ENCODE assay signal across 8 cellular contexts in genomic region chr5:78467744-78468357, GRCh38.
DNase-seq lines count a peak whose midpoint lies in the region; ATAC-seq and TF ChIP-seq lines count a peak whose summit lies in the region.

No MANE protein-coding gene starts in this region.

- no peak overlapping the region for H3K4me3 ChIP-seq in Loucy (ENCODE audit: low read length, poor library complexity, severe bottlenecking)
- no peak overlapping the region for H3K4me3 ChIP-seq in ascending aorta
- H3K4me3 ChIP-seq in thoracic aorta, result no peak overlapping the region

- no peak overlapping the region for H2AFZ ChIP-seq in Loucy (ENCODE audit: low read length)

- ATAC-seq in thoracic aorta (ENCODE audit: insufficient number of reproducible peaks, low FRiP score, low read depth), result peak; percentile 50
- no peak for ATAC-seq in HG03139 (IDR thresholded peaks at IDR 0.05; ENCODE audit: unreplicated experiment)

- TF ChIP-seq CTCF in Loucy (conservative IDR thresholded peaks at IDR 0.05; ENCODE audit: low read length), result peak; percentile 94
- TF ChIP-seq CTCF in ascending aorta (IDR thresholded peaks at IDR 0.05), result peak; percentile 73 to 85 (median 84)
- peak; percentile 77 for TF ChIP-seq CTCF in thoracic aorta (IDR thresholded peaks at IDR 0.05)

- H3K4me2 ChIP-seq in Loucy (ENCODE audit: low read depth, low read length, poor library complexity, severe bottlenecking), result no peak overlapping the region

- no peak overlapping the region for H3K9ac ChIP-seq in Loucy (ENCODE audit: low read depth, low read length, poor library complexity, severe bottlenecking)

- no peaks in the 10 kb centered on the region for H3K27me3 ChIP-seq in Loucy (ENCODE audit: insufficient read depth, low read length, poor library complexity, severe bottlenecking)
- H3K27me3 ChIP-seq in ascending aorta, result no peaks in the 10 kb centered on the region
- H3K27me3 ChIP-seq in thoracic aorta (replicated peaks; ENCODE audit: insufficient read depth), result no peaks in the 10 kb centered on the region

- H3K9me2 ChIP-seq in Loucy (replicated peaks; ENCODE audit: low read depth, low read length), result no peaks in the 10 kb centered on the region

- no peaks in the 10 kb centered on the region for H3F3A ChIP-seq in Loucy (ENCODE audit: low read depth)

- no peak overlapping the region for H3K27ac ChIP-seq in ascending aorta
- H3K27ac ChIP-seq in thoracic aorta, result no peak overlapping the region

- H3K9me3 ChIP-seq in Loucy (ENCODE audit: insufficient read depth, low read depth, low read length), result no peaks in the 10 kb centered on the region
- no peaks in the 10 kb centered on the region for H3K9me3 ChIP-seq in ascending aorta
- no peaks in the 10 kb centered on the region for H3K9me3 ChIP-seq in thoracic aorta

- no peaks in the 10 kb centered on the region for H3K79me2 ChIP-seq in Loucy (ENCODE audit: insufficient read depth, low read length)

- peaks cover 19% of the 10 kb centered on the region; the same call in 1 of the 2 replicates for H3K36me3 ChIP-seq in Loucy (ENCODE audit: insufficient read depth, low read length)
- no peaks in the 10 kb centered on the region for H3K36me3 ChIP-seq in ascending aorta
- H3K36me3 ChIP-seq in thoracic aorta, result peaks cover 3% of the 10 kb centered on the region

- intact Hi-C loops in ascending aorta (cut with DNase I), result loop anchor here (5.0 kb wide), 4 partner anchors 64 to 664 kb away; partner anchors contain the start of gene LHFPL2

- no peaks in the 10 kb centered on the region for H3K4me1 ChIP-seq in Loucy (ENCODE audit: insufficient read depth, low read length, poor library complexity, severe bottlenecking)
- no peaks in the 10 kb centered on the region for H3K4me1 ChIP-seq in ascending aorta
- no peaks in the 10 kb centered on the region for H3K4me1 ChIP-seq in thoracic aorta (ENCODE audit: control insufficient read depth in 1 of 2, low read depth in 2 of 2)

- H4K20me1 ChIP-seq in Loucy (ENCODE audit: insufficient read depth, low read length, poor library complexity, severe bottlenecking), result no peaks in the 10 kb centered on the region

- DNase-seq in DMS 273 (lab: John Stamatoyannopoulos, UW; ENCODE audit: unreplicated experiment), result peak; percentile 58
- no peak for DNase-seq in DMS 273 treated with DMSO at 0.1 percent for 48 hours (lab: John Stamatoyannopoulos, UW)
- DNase-seq in ascending aorta (ENCODE audit: low spot score in 2 of 2), result no peak
- peak; percentile 30 for DNase-seq in iPS-NIHi7 (ENCODE audit: extremely low spot score)
- no peak for DNase-seq in thoracic aorta (ENCODE audit: low spot score)
- DNase-seq in activated CD4-positive, alpha-beta T cell treated with anti-CD3 and anti-CD28 coated beads for 1 hour, result no peak

Comparison
In these comparisons a context has a peak if more than half of its experiments do, and no peak if none do; other contexts are left out.
1. DNase-seq: peak in DMS 273 (single experiment) and iPS-NIHi7 (single experiment); none in DMS 273 treated with DMSO at 0.1 percent for 48 hours (single experiment), ascending aorta (0 of 2), thoracic aorta (single experiment) and activated CD4-positive, alpha-beta T cell treated with anti-CD3 and anti-CD28 coated beads for 1 hour (single experiment).
2. Peak in every context shown above with its lines, with median percentiles within 50 percentile points of each other: CTCF ChIP-seq.